In genomic region chrX:99603076-99603814, GRCh38 we compare ENCODE assay signal across 26 cellular contexts.
"Had no signal": no experiment of that assay in that cellular context is flagged by ENCODE, and none has a peak within 500 bp of the region (broad histone marks: within the 10 kb centered on the region; RNA-seq: fewer than 3 reads in every experiment).

No MANE protein-coding gene starts in this region.

- DNase-seq: activated CD4-positive, alpha-beta memory T cell treated with anti-CD3 and anti-CD28 coated beads for 36 hours; activated CD4-positive, alpha-beta T cell treated with anti-CD3 and anti-CD28 coated beads for 36 hours; activated naive CD4-positive, alpha-beta T cell; activated naive CD8-positive, alpha-beta T cell treated with anti-CD3 and anti-CD28 coated beads, Interleukin-2, amount 10 ng/mL, durations not matched to agents 7 days and 5 days; activated T-cell treated with anti-CD3 and anti-CD28 coated beads, Interleukin-2, amount 50 U/mL, for 1 hour; amygdala; body of pancreas; caudate nucleus; dorsolateral prefrontal cortex; foreskin keratinocyte; glutamatergic neuron; hippocampal formation; mucosa of descending colon; naive B cell; stimulated activated naive CD8-positive, alpha-beta T cell treated with anti-CD3 and anti-CD28 coated beads, Interleukin-15, Interleukin-2, amounts not matched to agents 100 U/mL and 50 U/mL, for 24 hours; substantia nigra; uterus had no signal

- H3K4me3 Mint-ChIP-seq: activated CD4-positive, alpha-beta memory T cell treated with anti-CD3 and anti-CD28 coated beads for 36 hours; activated CD4-positive, alpha-beta T cell treated with anti-CD3 and anti-CD28 coated beads for 36 hours; activated CD8-positive, alpha-beta memory T cell treated with anti-CD3 and anti-CD28 coated beads, Interleukin-2, amount 10 ng/mL, durations not matched to agents 7 days and 5 days; activated naive CD8-positive, alpha-beta T cell treated with anti-CD3 and anti-CD28 coated beads, Interleukin-2, amount 10 ng/mL, durations not matched to agents 7 days and 5 days; activated T-helper 17 cell treated with anti-CD3 and anti-CD28 coated beads, Interleukin-2, amount 50 U/mL, for 72 hours; memory B cell; naive B cell; neural crest cell; T-helper 2 cell treated with Interferon-gamma antibody and Interleukin-4, amounts not matched to agents 5 μg/mL and 100 μg/mL, for 36 hours had no signal

- H3K27ac ChIP-seq: body of pancreas, dorsolateral prefrontal cortex, foreskin keratinocyte, prostate gland, right atrium auricular region, tibial nerve, uterus had no signal

- H3K9me3 Mint-ChIP-seq: activated CD4-positive, alpha-beta memory T cell treated with anti-CD3 and anti-CD28 coated beads for 36 hours; activated naive CD8-positive, alpha-beta T cell treated with anti-CD3 and anti-CD28 coated beads, Interleukin-2, amount 10 ng/mL, durations not matched to agents 7 days and 5 days had no signal

- H3K4me1 ChIP-seq: body of pancreas, foreskin keratinocyte, prostate gland, right atrium auricular region, tibial nerve, uterus had no signal

- H3K4me1 Mint-ChIP-seq: activated CD4-positive, alpha-beta T cell treated with anti-CD3 and anti-CD28 coated beads for 36 hours; activated CD8-positive, alpha-beta memory T cell treated with anti-CD3 and anti-CD28 coated beads, Interleukin-2, amount 10 ng/mL, durations not matched to agents 7 days and 5 days; activated naive CD8-positive, alpha-beta T cell treated with anti-CD3 and anti-CD28 coated beads, Interleukin-2, amount 10 ng/mL, durations not matched to agents 7 days and 5 days; activated T-helper 17 cell treated with anti-CD3 and anti-CD28 coated beads, Interleukin-2, amount 50 U/mL, for 72 hours; memory B cell; naive B cell had no signal

- H3K27ac Mint-ChIP-seq: activated CD4-positive, alpha-beta memory T cell treated with anti-CD3 and anti-CD28 coated beads for 36 hours; activated CD4-positive, alpha-beta T cell treated with anti-CD3 and anti-CD28 coated beads for 36 hours; activated CD8-positive, alpha-beta memory T cell treated with anti-CD3 and anti-CD28 coated beads, Interleukin-2, amount 10 ng/mL, durations not matched to agents 7 days and 5 days; activated naive CD8-positive, alpha-beta T cell treated with anti-CD3 and anti-CD28 coated beads, Interleukin-2, amount 10 ng/mL, durations not matched to agents 7 days and 5 days; activated T-helper 17 cell treated with anti-CD3 and anti-CD28 coated beads, Interleukin-2, amount 50 U/mL, for 72 hours; memory B cell; naive B cell; T-helper 2 cell treated with Interferon-gamma antibody and Interleukin-4, amounts not matched to agents 5 μg/mL and 100 μg/mL, for 36 hours had no signal

- H3K27me3 Mint-ChIP-seq: activated CD4-positive, alpha-beta memory T cell treated with anti-CD3 and anti-CD28 coated beads for 36 hours; activated CD4-positive, alpha-beta T cell treated with anti-CD3 and anti-CD28 coated beads for 36 hours; activated CD8-positive, alpha-beta memory T cell treated with anti-CD3 and anti-CD28 coated beads, Interleukin-2, amount 10 ng/mL, durations not matched to agents 7 days and 5 days; activated naive CD8-positive, alpha-beta T cell treated with anti-CD3 and anti-CD28 coated beads, Interleukin-2, amount 10 ng/mL, durations not matched to agents 7 days and 5 days; activated T-helper 17 cell treated with anti-CD3 and anti-CD28 coated beads, Interleukin-2, amount 50 U/mL, for 72 hours; memory B cell; naive B cell had no signal

- H3K36me3 ChIP-seq: prostate gland, right atrium auricular region, tibial nerve, uterus had no signal

- H3K4me3 ChIP-seq: body of pancreas, dorsolateral prefrontal cortex, mucosa of descending colon, prostate gland, right atrium auricular region, tibial nerve, uterus had no signal

- H3K27me3 ChIP-seq: body of pancreas, foreskin keratinocyte, right atrium auricular region, tibial nerve had no signal

- FAIRE-seq: TTC549 had no signal

- ATAC-seq: activated CD4-positive, alpha-beta T cell treated with anti-CD3 and anti-CD28 coated beads for 36 hours; activated CD8-positive, alpha-beta memory T cell treated with anti-CD3 and anti-CD28 coated beads, Interleukin-2, amount 10 ng/mL, durations not matched to agents 7 days and 5 days; activated T-helper 17 cell treated with anti-CD3 and anti-CD28 coated beads, Interleukin-2, amount 50 U/mL, for 72 hours; body of pancreas; foreskin keratinocyte; mucosa of descending colon; stimulated activated naive CD8-positive, alpha-beta T cell treated with anti-CD3 and anti-CD28 coated beads, Interleukin-15, Interleukin-2, amounts not matched to agents 100 U/mL and 50 U/mL, for 24 hours had no signal

- H3K9me3 ChIP-seq: body of pancreas, mucosa of descending colon, prostate gland, right atrium auricular region, tibial nerve, uterus had no signal

- H3K36me3 Mint-ChIP-seq: activated CD4-positive, alpha-beta memory T cell treated with anti-CD3 and anti-CD28 coated beads for 36 hours; activated CD8-positive, alpha-beta memory T cell treated with anti-CD3 and anti-CD28 coated beads, Interleukin-2, amount 10 ng/mL, durations not matched to agents 7 days and 5 days; activated naive CD8-positive, alpha-beta T cell treated with anti-CD3 and anti-CD28 coated beads, Interleukin-2, amount 10 ng/mL, durations not matched to agents 7 days and 5 days; memory B cell; naive B cell had no signal
